In the genomic region with DNA sequence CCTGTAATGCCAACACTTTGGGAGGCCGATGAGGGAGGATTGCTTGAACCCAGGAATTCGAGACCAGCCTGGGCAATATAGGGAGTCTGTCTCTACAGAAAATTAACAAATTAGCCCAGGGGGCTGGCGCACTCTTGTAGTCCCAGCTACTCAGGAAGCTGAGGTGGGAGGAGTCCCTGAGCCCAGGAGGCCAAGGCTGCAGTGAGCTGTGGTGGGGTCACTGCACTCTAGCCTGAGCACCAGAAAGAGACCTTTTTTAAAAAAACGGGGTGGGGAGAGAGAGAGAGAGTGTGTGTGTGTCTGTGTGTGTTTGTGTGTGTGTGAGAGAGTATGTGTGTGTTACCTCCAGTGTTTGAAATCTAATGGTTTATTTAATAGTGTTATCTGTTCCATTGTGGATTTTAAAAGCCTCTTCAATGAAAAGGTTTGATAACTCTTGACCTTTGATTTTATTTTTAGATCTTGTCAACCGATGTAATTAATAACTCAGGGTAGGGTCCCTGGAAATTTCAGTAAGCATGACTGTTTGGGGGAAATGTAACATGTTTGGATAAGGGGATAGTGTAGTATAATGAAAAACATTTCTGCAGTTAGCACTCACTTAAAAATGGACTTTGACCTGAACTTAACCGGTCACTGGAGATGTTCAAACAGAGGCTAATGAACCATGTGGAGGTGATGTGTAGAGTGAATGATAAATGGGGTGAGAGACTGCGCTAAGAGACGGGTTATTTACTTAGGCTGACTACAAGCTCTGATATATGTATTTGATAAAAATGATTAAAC, we compare ENCODE assay signal across 16 cellular contexts. TPM values are rescaled to one million over a fixed set of nuclear protein-coding genes. Genes with fewer than 3 reads are reported as not detected.
DNase-seq lines count a peak whose midpoint lies in the region; ATAC-seq, FAIRE-seq and TF ChIP-seq lines count a peak whose summit lies in the region.
"Had no signal": no experiment of that assay in that cellular context is flagged by ENCODE, and none has a peak within 500 bp of the region (broad histone marks: within the 10 kb centered on the region; RNA-seq: fewer than 3 reads in every experiment).

No MANE protein-coding gene starts in this region.

- POLR2A ChIA-PET in PC-9 (lab: Charles Lee; ENCODE audit: unreplicated experiment) = interaction anchor here (0.5 to 0.6 kb wide), 2 partner anchors 25 to 225 kb away, joined by 3 to 9 read pairs; no protein-coding TSS in a partner anchor

- WGBS in small intestine, 3 donors = 44 to 62% (median 57%) methylated on average over 8 of the region's 8 CpGs
- 77% methylated on average over 8 of the region's 8 CpGs for WGBS in heart right ventricle, 2 donors

- intact Hi-C loops in PC-9 (cut with micrococcal nuclease; ENCODE audit: unreplicated experiment) = no loop called here
- intact Hi-C loops in heart right ventricle (cut with DNase I) = no loop called here

- H3K27me3 Mint-ChIP-seq in activated naive CD4-positive, alpha-beta T cell treated with anti-CD3 and anti-CD28 coated beads, Interleukin-2, amount 50 U/mL, for 24 hours = no peaks in the 10 kb centered on the region
- no peaks in the 10 kb centered on the region for H3K27me3 Mint-ChIP-seq in activated naive CD4-positive, alpha-beta T cell treated with anti-CD3 and anti-CD28 coated beads, Interleukin-2, amount 10 ng/mL, durations not matched to agents 7 days and 5 days

- H3K27me3 ChIP-seq in PC-9 (ENCODE audit: insufficient read depth, low read depth) (no peaks in the 10 kb centered on the region), small intestine (ENCODE audit: control insufficient read depth in 2 of 2, insufficient read depth in 2 of 2, low read length in 2 of 2) (no peaks in the 10 kb centered on the region), heart right ventricle (no peaks in the 10 kb centered on the region)
- H3K27me3 ChIP-seq: upper lobe of right lung had no signal

- peaks cover 13% of the 10 kb centered on the region; the same call in 1 of the 2 replicates for H3K79me2 ChIP-seq in PC-9 (ENCODE audit: low read depth)

- CTCF ChIA-PET in activated naive CD4-positive, alpha-beta T cell treated with anti-CD3 and anti-CD28 coated beads, Interleukin-2, amount 10 ng/mL, durations not matched to agents 7 days and 5 days (lab: Charles Lee) = interaction anchor here (0.6 kb wide), 1 partner anchor 32 kb away, joined by 3 read pairs; no protein-coding TSS in a partner anchor
- CTCF ChIA-PET in PC-9 (lab: Charles Lee) = no interaction called here

- H3K27ac ChIP-seq in PC-9 (0 out of 2 replicates have a peak overlapping the region, but pooled peaks have one; percentile 3), small intestine (ENCODE audit: low read depth in 1 of 2, low read length in 1 of 2) (no peak overlapping the region), heart right ventricle (no peak overlapping the region)
- H3K27ac ChIP-seq: parathyroid adenoma, upper lobe of right lung had no signal

- peak overlapping the region; percentile 76 for H3K27ac Mint-ChIP-seq in activated naive CD4-positive, alpha-beta T cell treated with anti-CD3 and anti-CD28 coated beads, Interleukin-2, amount 50 U/mL, for 24 hours
- H3K27ac Mint-ChIP-seq in activated naive CD4-positive, alpha-beta T cell treated with anti-CD3 and anti-CD28 coated beads, Interleukin-2, amount 10 ng/mL, durations not matched to agents 7 days and 5 days = no peak overlapping the region

- FAIRE-seq in small intestine (lab: Jason Lieb, UNC) = no peak
- FAIRE-seq: TTC549 had no signal

- no peaks in the 10 kb centered on the region for H3K4me1 ChIP-seq in PC-9 (replicated peaks; ENCODE audit: insufficient read depth)
- H3K4me1 ChIP-seq in small intestine (ENCODE audit: control insufficient read depth in 2 of 2, insufficient read depth in 1 of 2, low read depth in 1 of 2, low read length in 1 of 2) = peaks cover 0 to 3% of the 10 kb centered on the region in 2 donors
- no peaks in the 10 kb centered on the region for H3K4me1 ChIP-seq in heart right ventricle
- H3K4me1 ChIP-seq: parathyroid adenoma, upper lobe of right lung had no signal

- no peaks in the 10 kb centered on the region for H3K9me2 ChIP-seq in PC-9 (ENCODE audit: insufficient read depth)

- H4K20me1 ChIP-seq in PC-9 (ENCODE audit: insufficient read depth) = peaks cover 3% of the 10 kb centered on the region

- H3K9me3 ChIP-seq in PC-9 (ENCODE audit: insufficient read depth, low read depth) = no peaks in the 10 kb centered on the region
- no peaks in the 10 kb centered on the region for H3K9me3 ChIP-seq in small intestine (ENCODE audit: control insufficient read depth, low read depth)
- H3K9me3 ChIP-seq in heart right ventricle = no peaks in the 10 kb centered on the region
- H3K9me3 ChIP-seq: upper lobe of right lung had no signal

- ATAC-seq in heart right ventricle = no peak
- ATAC-seq: upper lobe of right lung had no signal

- no peaks in the 10 kb centered on the region for H3K9me3 Mint-ChIP-seq in activated naive CD4-positive, alpha-beta T cell treated with anti-CD3 and anti-CD28 coated beads, Interleukin-2, amount 50 U/mL, for 24 hours
- H3K9me3 Mint-ChIP-seq in activated naive CD4-positive, alpha-beta T cell treated with anti-CD3 and anti-CD28 coated beads, Interleukin-2, amount 10 ng/mL, durations not matched to agents 7 days and 5 days = no peaks in the 10 kb centered on the region

- H2AFZ ChIP-seq in PC-9 = no peak overlapping the region
- H2AFZ ChIP-seq: parathyroid adenoma had no signal

- H3K36me3 Mint-ChIP-seq in activated naive CD4-positive, alpha-beta T cell treated with anti-CD3 and anti-CD28 coated beads, Interleukin-2, amount 50 U/mL, for 24 hours = peaks cover 14% of the 10 kb centered on the region
- peaks cover 21% of the 10 kb centered on the region for H3K36me3 Mint-ChIP-seq in activated naive CD4-positive, alpha-beta T cell treated with anti-CD3 and anti-CD28 coated beads, Interleukin-2, amount 10 ng/mL, durations not matched to agents 7 days and 5 days

- TF ChIP-seq CTCF in PC-9 (conservative IDR thresholded peaks at IDR 0.05) (no peak), heart right ventricle (IDR thresholded peaks at IDR 0.05) (no peak)

- H3K36me3 ChIP-seq in PC-9 (ENCODE audit: low read depth) (peaks cover 26% of the 10 kb centered on the region), small intestine (ENCODE audit: control insufficient read depth in 2 of 2, insufficient read depth in 2 of 2, low read length in 2 of 2) (peaks cover 0 to 4% of the 10 kb centered on the region in 2 donors), heart right ventricle (peaks cover 0 to 70% (median 4%) of the 10 kb centered on the region in 9 donors)

- BruUV-seq in PC-9 (replicated peaks; lab: Mats Ljungman, UMichigan) = no TSS peak

- no peak overlapping the region for H3K4me3 Mint-ChIP-seq in activated naive CD4-positive, alpha-beta T cell treated with anti-CD3 and anti-CD28 coated beads, Interleukin-2, amount 50 U/mL, for 24 hours
- H3K4me3 Mint-ChIP-seq in activated naive CD4-positive, alpha-beta T cell treated with anti-CD3 and anti-CD28 coated beads, Interleukin-2, amount 10 ng/mL, durations not matched to agents 7 days and 5 days = no peak overlapping the region

- H3K4me3 ChIP-seq in PC-9 (no peak overlapping the region), small intestine (ENCODE audit: low read depth in 1 of 2, low read length in 2 of 2) (no peak overlapping the region), heart right ventricle (no peak overlapping the region)
- H3K4me3 ChIP-seq: lung, upper lobe of right lung had no signal

- no peak overlapping the region for H3K4me2 ChIP-seq in PC-9

- peaks cover 7% of the 10 kb centered on the region for H3F3A ChIP-seq in PC-9 (ENCODE audit: insufficient read depth, low read depth)

- DNase-seq in activated naive CD4-positive, alpha-beta T cell treated with anti-CD3 and anti-CD28 coated beads, Interleukin-2, amount 10 ng/mL, durations not matched to agents 7 days and 5 days = no peak
- DNase-seq in PC-9 = no peak
- DNase-seq in kidney tubule cell (ENCODE audit: low spot score) = peak; percentile 56
- DNase-seq in small intestine = peak; percentile 81
- no peak for DNase-seq in NK-92 treated with Interleukin-12 subunit alpha and Interleukin-12 subunit beta, amount 100 ng/mL, for 24 hours (lab: John Stamatoyannopoulos, UW)
- no peak for DNase-seq in heart right ventricle
- no peak for DNase-seq in NOMO-1 (lab: John Stamatoyannopoulos, UW; ENCODE audit: unreplicated experiment in 2 of 2)
- DNase-seq: erythroblast, hypothalamus, NCI-H1092 treated with DMSO at 0.1 percent for 48 hours, NCI-H345, upper lobe of right lung had no signal

- no peaks in the 10 kb centered on the region for H3K4me1 Mint-ChIP-seq in activated naive CD4-positive, alpha-beta T cell treated with anti-CD3 and anti-CD28 coated beads, Interleukin-2, amount 50 U/mL, for 24 hours
- no peaks in the 10 kb centered on the region for H3K4me1 Mint-ChIP-seq in activated naive CD4-positive, alpha-beta T cell treated with anti-CD3 and anti-CD28 coated beads, Interleukin-2, amount 10 ng/mL, durations not matched to agents 7 days and 5 days

RNA-seq across cellular contexts. Expression of gene LRCH3, which starts 29.7 kb away (rescaled TPM):
- 51.9 and 71.5 TPM in 2 replicates for total RNA-seq in PC-9 (2021)
- 10 to 100 TPM in 1 of 3 donors, 1 to 10 TPM in 2; 4.6 to 25.4 (median 6.7) TPM for polyA plus RNA-seq in small intestine
- total RNA-seq in heart right ventricle = 10 to 100 TPM; 21.5 to 33.2 (median 28.0) TPM
- 10 to 100 TPM in 1 of 2 donors, 1 to 10 TPM in 1; 7.1 to 12.1 TPM for polyA plus RNA-seq in heart right ventricle

Comparison
In these comparisons a context has a peak if more than half of its experiments do, and no peak if none do; other contexts are left out.
1. DNase-seq: peak in kidney tubule cell (single experiment) and small intestine (single experiment); none in activated naive CD4-positive, alpha-beta T cell treated with anti-CD3 and anti-CD28 coated beads, Interleukin-2, amount 10 ng/mL, durations not matched to agents 7 days and 5 days (single experiment), PC-9 (0 of 2), NK-92 treated with Interleukin-12 subunit alpha and Interleukin-12 subunit beta, amount 100 ng/mL, for 24 hours (single experiment), heart right ventricle (0 of 2) and NOMO-1 (0 of 2).